Comparison of ENCODE assay signal across 32 cellular contexts in the genomic region with DNA sequence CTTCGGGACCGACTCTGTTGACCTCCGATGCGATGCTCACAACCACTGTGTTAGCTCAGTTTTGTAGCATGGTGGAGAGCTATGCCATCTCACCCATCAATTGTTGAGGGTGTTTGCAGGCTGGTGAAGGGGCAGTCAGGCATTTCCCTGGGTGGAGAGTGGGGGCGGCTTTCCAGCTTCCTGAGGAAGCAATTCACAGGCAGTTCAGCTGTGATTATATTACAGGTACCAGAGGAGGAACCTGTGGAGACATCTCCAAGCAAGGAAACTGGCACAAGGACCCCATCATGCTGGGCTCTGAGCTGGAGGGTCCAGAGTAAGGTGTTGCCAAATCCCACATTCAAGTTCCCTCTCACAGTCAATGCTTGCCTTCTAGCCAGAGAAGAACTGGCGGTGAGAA.
"Had no signal": no experiment of that assay in that cellular context is flagged by ENCODE, and none has a peak within 500 bp of the region (broad histone marks: within the 10 kb centered on the region; RNA-seq: fewer than 3 reads in every experiment).

No MANE protein-coding gene starts in this region.

- H3K36me3 ChIP-seq: brain microvascular endothelial cell, colonic mucosa, esophagus squamous epithelium, gastroesophageal sphincter, heart right ventricle, WERI-Rb-1 had no signal

- H3K4me3 ChIP-seq: colonic mucosa, dorsolateral prefrontal cortex, esophagus squamous epithelium, gastroesophageal sphincter, heart right ventricle, hepatocyte had no signal

- H3K4me1 ChIP-seq: colonic mucosa, esophagus squamous epithelium, gastroesophageal sphincter, heart right ventricle had no signal

- H3K27me3 ChIP-seq: brain microvascular endothelial cell, colonic mucosa, hepatocyte had no signal

- ATAC-seq: activated CD4-positive, CD25-positive, alpha-beta regulatory T cell treated with anti-CD3 and anti-CD28 coated beads, Interleukin-2, amount 50 U/mL, for 24 hours; activated T-cell treated with anti-CD3 and anti-CD28 coated beads, Interleukin-2, amount 50 U/mL, for 4 hours; activated T-helper 17 cell treated with anti-CD3 and anti-CD28 coated beads, Interleukin-2, amount 50 U/mL, for 72 hours; effector memory CD8-positive, alpha-beta T cell; gastroesophageal sphincter; heart right ventricle; T-helper 17 cell had no signal

- H3K9me3 ChIP-seq: colonic mucosa had no signal

- DNase-seq: activated B cell treated with CpG ODN at 0.5 μM for 24 hours; activated CD4-positive, alpha-beta memory T cell treated with anti-CD3 and anti-CD28 coated beads, Interleukin-2, amount 10 ng/mL, durations not matched to agents 7 days and 5 days; activated CD4-positive, alpha-beta T cell treated with anti-CD3 and anti-CD28 coated beads for 48 hours; activated CD4-positive, alpha-beta T cell treated with anti-CD3 and anti-CD28 coated beads, Interleukin-2, amount 50 U/mL, for 4 hours; activated CD8-positive, alpha-beta memory T cell treated with anti-CD3 and anti-CD28 coated beads, Interleukin-2, amount 50 U/mL, for 48 hours; activated effector memory CD4-positive, alpha-beta T cell treated with Interleukin-2 at 50 U/mL for 16 hours; activated gamma-delta T cell treated with Interleukin-2 at 50 U/mL for 16 hours; activated naive CD4-positive, alpha-beta T cell treated with anti-CD3 and anti-CD28 coated beads, Interleukin-2, amount 50 U/mL, for 16 hours; activated naive CD4-positive, alpha-beta T cell treated with Interleukin-2 at 50 U/mL for 16 hours; activated T-cell treated with anti-CD3 and anti-CD28 coated beads for 4 hours; activated T-cell treated with anti-CD3 and anti-CD28 coated beads, Interleukin-2, amount 50 U/mL, for 4 hours; amniotic stem cell; anterior cingulate cortex; brain microvascular endothelial cell; caudate nucleus; cerebellar nuclear complex; colonic mucosa; dorsolateral prefrontal cortex; effector CD4-positive, alpha-beta T cell; effector memory CD8-positive, alpha-beta T cell; erythroblast; esophagus squamous epithelium; foreskin melanocyte; heart right ventricle; T-helper 1 cell; T-helper 17 cell; T1000; WERI-Rb-1 had no signal

- H3K27ac ChIP-seq: brain microvascular endothelial cell, colonic mucosa, dorsolateral prefrontal cortex, esophagus squamous epithelium, gastroesophageal sphincter, heart right ventricle, hepatocyte, WERI-Rb-1 had no signal
